In the genomic region with DNA sequence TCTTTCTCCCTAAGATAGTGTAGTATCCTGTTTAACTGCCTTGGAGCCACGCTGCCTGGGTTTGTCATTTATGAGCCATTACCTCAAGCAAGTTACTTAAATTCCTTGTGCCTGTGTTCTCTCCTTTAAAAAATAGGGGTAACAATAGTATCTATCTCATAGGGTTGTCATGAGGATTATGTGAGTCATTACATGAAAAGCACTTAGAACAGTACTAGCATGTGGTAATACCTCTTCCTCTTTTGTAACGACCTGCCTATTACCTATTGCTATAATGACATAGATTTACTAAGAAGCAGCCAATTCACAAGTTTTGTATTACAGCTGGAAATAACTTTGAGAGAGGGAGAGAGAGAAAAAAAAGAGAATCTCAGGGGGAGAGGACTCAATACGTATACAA, we compare ENCODE assay signal across 10 cellular contexts.
DNase-seq lines count a peak whose midpoint lies in the region; ATAC-seq and TF ChIP-seq lines count a peak whose summit lies in the region.
"Had no signal": no experiment of that assay in that cellular context is flagged by ENCODE, and none has a peak within 500 bp of the region (broad histone marks: within the 10 kb centered on the region; RNA-seq: fewer than 3 reads in every experiment).

No MANE protein-coding gene starts in this region.

- no TSS peak for BruUV-seq in mammary epithelial cell (replicated peaks; lab: Mats Ljungman, UMichigan)

- no peak overlapping the region for H4K91ac ChIP-seq in neuronal stem cell (ENCODE audit: low read depth, low read length, poor library complexity)

- DNase-seq in mammary epithelial cell (peak; percentile 75), HuH-7.5 (ENCODE audit: low spot score) (no peak), ureter (ENCODE audit: low spot score) (no peak), neuronal stem cell (ENCODE audit: low spot score) (no peak), body of pancreas (no peak)
- DNase-seq: HCEC 1CT had no signal

- peak; percentile 100 for ATAC-seq in GM18861 (IDR thresholded peaks at IDR 0.05; ENCODE audit: unreplicated experiment)
- ATAC-seq in HG02588 (IDR thresholded peaks at IDR 0.05; ENCODE audit: unreplicated experiment): peak; percentile 87
- ATAC-seq in HG03439 (IDR thresholded peaks at IDR 0.05; ENCODE audit: unreplicated experiment): peak; percentile 89
- ATAC-seq in body of pancreas: no peak

- no peaks in the 10 kb centered on the region for H3K4me1 ChIP-seq in mammary epithelial cell (ENCODE audit: insufficient read depth, low read length)
- no peaks in the 10 kb centered on the region for H3K4me1 ChIP-seq in neuronal stem cell (ENCODE audit: control insufficient read depth in 2 of 2, insufficient read depth in 1 of 2, low read depth in 1 of 2, low read length in 2 of 2)
- no peaks in the 10 kb centered on the region for H3K4me1 ChIP-seq in body of pancreas
- H3K4me1 ChIP-seq: ascending aorta had no signal

- no peaks in the 10 kb centered on the region for H4K20me1 ChIP-seq in mammary epithelial cell (ENCODE audit: insufficient read depth, low read length)

- no peak overlapping the region for H2AK5ac ChIP-seq in neuronal stem cell (ENCODE audit: low read depth, low read length)

- no peak for TF ChIP-seq CTCF in mammary epithelial cell (conservative IDR thresholded peaks at IDR 0.05 in 1 of 2, IDR thresholded peaks at IDR 0.05 in 1 of 2; ENCODE audit: extremely low read depth in 1 of 2, insufficient read depth in 1 of 2, low read depth in 1 of 2, low read length in 2 of 2)
- TF ChIP-seq CTCF in body of pancreas (IDR thresholded peaks at IDR 0.05): no peak

- no peak overlapping the region for H2BK12ac ChIP-seq in neuronal stem cell (ENCODE audit: low read length)

- H3K18ac ChIP-seq in neuronal stem cell (ENCODE audit: low read length): no peak overlapping the region

- no peaks in the 10 kb centered on the region for H3K27me3 ChIP-seq in mammary epithelial cell (ENCODE audit: insufficient read depth, low read length)
- H3K27me3 ChIP-seq in neuronal stem cell (ENCODE audit: control insufficient read depth in 3 of 3, insufficient read depth in 3 of 3, low read depth in 1 of 3, low read length in 3 of 3): no peaks in the 10 kb centered on the region
- H3K27me3 ChIP-seq in body of pancreas: no peaks in the 10 kb centered on the region
- H3K27me3 ChIP-seq: ascending aorta had no signal

- dilution Hi-C loops in mammary epithelial cell (cut with HindIII; ENCODE audit: low sequenced_read_pairs): no loop called here

- intact Hi-C loops in mammary epithelial cell (cut with micrococcal nuclease): no loop called here
- intact Hi-C loops in body of pancreas (cut with DNase I): no loop called here

- H3K9ac ChIP-seq in mammary epithelial cell (ENCODE audit: insufficient read depth, low read length): no peak overlapping the region
- no peak overlapping the region for H3K9ac ChIP-seq in neuronal stem cell (ENCODE audit: low read depth, low read length, poor library complexity)

- 41% methylated on average over 3 of the region's 3 CpGs for WGBS in mammary epithelial cell (ENCODE audit: low coverage, missing lambda C conversion rate)
- no CpG with 5 or more reads among the region's 3 CpGs for WGBS in neuronal stem cell (ENCODE audit: extremely low coverage in 2 of 2, insufficient read length in 2 of 2, insufficient replicate concordance in 1 of 2), 2 donors
- 76 to 89% methylated on average over 3 of the region's 3 CpGs for WGBS in body of pancreas, 2 donors

- no peak overlapping the region for H2BK120ac ChIP-seq in neuronal stem cell (ENCODE audit: low read depth, low read length)

- H4K8ac ChIP-seq in neuronal stem cell (ENCODE audit: low read depth, low read length): no peak overlapping the region

- no peak overlapping the region for H2BK5ac ChIP-seq in neuronal stem cell (ENCODE audit: low read length)

- no peak overlapping the region for H3K4ac ChIP-seq in neuronal stem cell (ENCODE audit: low read length)

- H3K79me2 ChIP-seq in mammary epithelial cell (ENCODE audit: insufficient read depth, low read length): no peaks in the 10 kb centered on the region

- H3K36me3 ChIP-seq in mammary epithelial cell (ENCODE audit: insufficient read depth, low read length) (no peaks in the 10 kb centered on the region), neuronal stem cell (replicated peaks in 1 of 2; ENCODE audit: control insufficient read depth in 2 of 2, insufficient read depth in 2 of 2, low read length in 2 of 2) (no peaks in the 10 kb centered on the region), body of pancreas (replicated peaks in 1 of 2; ENCODE audit: insufficient read depth in 1 of 2, low read depth in 2 of 2) (no peaks in the 10 kb centered on the region)
- H3K36me3 ChIP-seq: ascending aorta had no signal

- in situ Hi-C loops in mammary epithelial cell (cut with MboI; ENCODE audit: low sequenced_read_pairs in 2 of 2): no loop called here

- no peak overlapping the region for H2BK15ac ChIP-seq in neuronal stem cell (ENCODE audit: low read length)

- H3K9me3 ChIP-seq in mammary epithelial cell (replicated peaks; ENCODE audit: insufficient read depth, low read length) (no peaks in the 10 kb centered on the region), neuronal stem cell (replicated peaks in 1 of 2; ENCODE audit: control insufficient read depth in 2 of 2, insufficient read depth in 1 of 2, low read depth in 1 of 2, low read length in 2 of 2) (peaks cover 0 to 5% of the 10 kb centered on the region in 2 donors), body of pancreas (peaks cover 0 to 11% (median 0%) of the 10 kb centered on the region in 3 donors)
- H3K9me3 ChIP-seq: ascending aorta had no signal

- no peak overlapping the region for H3K14ac ChIP-seq in neuronal stem cell (ENCODE audit: low read length)

- H3K4me2 ChIP-seq in mammary epithelial cell (ENCODE audit: insufficient read depth, low read depth, low read length) (no peak overlapping the region), neuronal stem cell (ENCODE audit: insufficient read depth, low read length, poor library complexity, severe bottlenecking) (no peak overlapping the region)

- H3K23ac ChIP-seq in neuronal stem cell (ENCODE audit: low read depth, low read length, poor library complexity): no peak overlapping the region

- H2AFZ ChIP-seq in mammary epithelial cell (ENCODE audit: low read depth, low read length): no peak overlapping the region
- no peak overlapping the region for H2AFZ ChIP-seq in neuronal stem cell (ENCODE audit: low read length)

- H3K79me1 ChIP-seq in neuronal stem cell (ENCODE audit: low read depth, low read length): no peaks in the 10 kb centered on the region

- CTCF ChIA-PET in mammary epithelial cell (lab: Charles Lee; ENCODE audit: low non-redundant PET): no interaction called here

- H3K4me3 ChIP-seq in mammary epithelial cell (replicated peaks in 1 of 3; ENCODE audit: insufficient read depth in 1 of 3, low read depth in 2 of 3, low read length in 3 of 3) (no peak overlapping the region), neuronal stem cell (ENCODE audit: low read length in 2 of 2) (no peak overlapping the region), body of pancreas (no peak overlapping the region)
- H3K4me3 ChIP-seq: ascending aorta had no signal

- no peak for TF ChIP-seq POLR2A in body of pancreas (IDR thresholded peaks at IDR 0.05)

- H3K27ac ChIP-seq in mammary epithelial cell (ENCODE audit: insufficient read depth, low read depth, low read length) (no peak overlapping the region), neuronal stem cell (replicated peaks; ENCODE audit: low read length) (no peak overlapping the region), body of pancreas (no peak overlapping the region)
- H3K27ac ChIP-seq: ascending aorta had no signal
